8 cellular contexts compared by ENCODE assay signal in genomic region chr7:6636741-6637543, GRCh38. TPM values are rescaled to one million over a fixed set of nuclear protein-coding genes. Genes with fewer than 3 reads are reported as not detected.
DNase-seq lines count a peak whose midpoint lies in the region; ATAC-seq and TF ChIP-seq lines count a peak whose summit lies in the region.

Gene ZNF316, plus strand, starts transcription at chr7:6637318. Its CDS starts 5,092 bp downstream, at chr7:6642410.

- peak within 1 kb of the TSS; percentile 67 for H3K9ac ChIP-seq in HUES64 (ENCODE audit: low read depth, low read length)

- H3K9me3 ChIP-seq in HUES64 (ENCODE audit: insufficient read depth, low read depth, low read length), result no peaks in the 10 kb centered on the region

- H3K27ac ChIP-seq in HUES64 (ENCODE audit: low read depth, low read length) (no peak within 1 kb of the TSS), caudate nucleus (ENCODE audit: low read depth, low read length) (peak within 1 kb of the TSS; percentile 62)

- H3K36me3 ChIP-seq in HUES64 (ENCODE audit: insufficient read depth, low read length), result peaks cover 7% of the 10 kb centered on the region; the same call in 1 of the 2 replicates

- H3K4me1 ChIP-seq in HUES64 (ENCODE audit: insufficient read depth, low read length), result no peaks in the 10 kb centered on the region

- DNase-seq in Daoy (ENCODE audit: low read depth) (peak; percentile 47), caudate nucleus (lab: John Stamatoyannopoulos, UW) (peak in 45 of 61 donors; percentile 11 to 77 (median 37)), kidney glomerular epithelial cell (lab: John Stamatoyannopoulos, UW) (peak; percentile 20), DMS79 (lab: John Stamatoyannopoulos, UW) (no peak)
- DNase-seq in stimulated activated CD4-positive, alpha-beta T cell treated with anti-CD3 and anti-CD28 coated beads, Interleukin-15, amount 100 ng/mL, for 1 hour (ENCODE audit: low read depth in 1 of 2, low spot score in 1 of 2), result peak; percentile 31 to 51

- peaks cover 2% of the 10 kb centered on the region for H3K27me3 ChIP-seq in HUES64 (ENCODE audit: insufficient read depth, low read length)

- WGBS in HUES64, result 3% methylated on average over 104 of the region's 104 CpGs

- H3K4me3 ChIP-seq in HUES64 (ENCODE audit: low read length), result peak within 1 kb of the TSS; percentile 71
- H3K4me3 ChIP-seq in WI38 (ENCODE audit: low read depth, low read length), result peak within 1 kb of the TSS; percentile 69

- TF ChIP-seq CTCF in WI38 (IDR thresholded peaks at IDR 0.05; ENCODE audit: low read depth, low read length), result no peak

- peak; percentile 62 for ATAC-seq in GM21423 (IDR thresholded peaks at IDR 0.05; ENCODE audit: unreplicated experiment)

RNA-seq across cellular contexts. Expression of gene ZNF316, which starts in this region (rescaled TPM):
- 10.4 and 15.8 TPM in 2 replicates for total RNA-seq in Daoy (2014; rRNA removed; shearing (Covaris generic))
- polyA plus RNA-seq in HUES64 (2013, experiment 1 of 2), result 7.4 TPM
- 8.9 TPM for polyA plus RNA-seq in HUES64 (2013, experiment 2 of 2)
